Comparison of ENCODE assay signal across 8 cellular contexts in genomic region chr14:64914237-64914971, GRCh38. TPM values are rescaled to one million over a fixed set of nuclear protein-coding genes. Genes with fewer than 3 reads are reported as not detected.
DNase-seq lines count a peak whose midpoint lies in the region; ATAC-seq and TF ChIP-seq lines count a peak whose summit lies in the region.

Gene CHURC1, plus strand, starts transcription at chr14:64914455. Its CDS starts 41 bp downstream, at chr14:64914496.

- TF ChIP-seq CTCF in CD8-positive, alpha-beta T cell (IDR thresholded peaks at IDR 0.05): no peak
- TF ChIP-seq CTCF in lower lobe of right lung (IDR thresholded peaks at IDR 0.05): no peak

- H3K36me3 Mint-ChIP-seq in CD8-positive, alpha-beta T cell: peaks cover 36% of the 10 kb centered on the region

- peaks cover 47% of the 10 kb centered on the region for H3K4me1 Mint-ChIP-seq in CD8-positive, alpha-beta T cell (ENCODE audit: low read depth)

- H3K4me3 ChIP-seq in CD8-positive, alpha-beta T cell (ENCODE audit: low read depth, low read length): peak within 1 kb of the TSS; percentile 98
- H3K4me3 ChIP-seq in lower lobe of right lung: peak within 1 kb of the TSS; percentile 94

- H3K27me3 ChIP-seq in CD8-positive, alpha-beta T cell (ENCODE audit: insufficient read depth, low read length): no peaks in the 10 kb centered on the region
- H3K27me3 ChIP-seq in lower lobe of right lung (ENCODE audit: low read depth): no peaks in the 10 kb centered on the region

- intact Hi-C loops in CD8-positive, alpha-beta T cell (cut with DNase I, micrococcal nuclease): loop anchor here (1.0 to 10.0 kb wide), 10 partner anchors 14 to 1272 kb away; partner anchors contain the start of genes FNTB (in 2 of the 2), MAX (in 1 of the 2), MTHFD1 (in 1 of the 2) and RAB15 (in 1 of the 2)
- intact Hi-C loops in lower lobe of right lung (cut with DNase I): no loop called here

- peaks cover 42% of the 10 kb centered on the region for H3K4me1 ChIP-seq in CD8-positive, alpha-beta T cell (ENCODE audit: insufficient read depth, low read length)
- H3K4me1 ChIP-seq in lower lobe of right lung: peaks cover 45% of the 10 kb centered on the region

- peak; percentile 92 for ATAC-seq in CD8-positive, alpha-beta T cell
- ATAC-seq in GM19467 (IDR thresholded peaks at IDR 0.05; ENCODE audit: unreplicated experiment): peak; percentile 98
- peak; percentile 100 for ATAC-seq in lower lobe of right lung

- H3K9me3 Mint-ChIP-seq in CD8-positive, alpha-beta T cell: no peaks in the 10 kb centered on the region

- H3K27me3 Mint-ChIP-seq in CD8-positive, alpha-beta T cell (ENCODE audit: low read depth): no peaks in the 10 kb centered on the region

- CTCF ChIA-PET in CD8-positive, alpha-beta T cell (lab: Charles Lee): interaction anchor here (1.0 to 2.1 kb wide), 5 partner anchors 11 to 91 kb away, joined by 3 to 5 read pairs (median 4); no protein-coding TSS in a partner anchor

- no peaks in the 10 kb centered on the region for H3K36me3 ChIP-seq in CD8-positive, alpha-beta T cell (ENCODE audit: insufficient read depth, low read length)
- no peaks in the 10 kb centered on the region for H3K36me3 ChIP-seq in lower lobe of right lung

- H3K27ac ChIP-seq in CD8-positive, alpha-beta T cell (ENCODE audit: low read depth, low read length): peak within 1 kb of the TSS; percentile 99
- peak within 1 kb of the TSS; percentile 98 for H3K27ac ChIP-seq in lower lobe of right lung

- POLR2A ChIA-PET in CD8-positive, alpha-beta T cell (lab: Charles Lee): interaction anchor here (0.6 to 4.3 kb wide), 11 partner anchors 9 to 498 kb away, joined by 3 to 55 read pairs (median 4); partner anchors contain the start of genes FNTB, SPTB and ZBTB1

- H3K4me3 Mint-ChIP-seq in CD8-positive, alpha-beta T cell: peak within 1 kb of the TSS; percentile 85

- DNase-seq in CD8-positive, alpha-beta T cell: peak; percentile 91 to 98 (median 96)
- peak; percentile 95 for DNase-seq in HS-27A (ENCODE audit: low read depth)
- DNase-seq in NK-92 (lab: John Stamatoyannopoulos, UW; ENCODE audit: unreplicated experiment): peak; percentile 87
- peak; percentile 94 to 97 for DNase-seq in activated CD8-positive, alpha-beta memory T cell treated with anti-CD3 and anti-CD28 coated beads for 1 hour (ENCODE audit: extremely low read depth in 1 of 2, low read depth in 1 of 2)
- peak; percentile 97 for DNase-seq in effector CD4-positive, alpha-beta T cell
- DNase-seq in lower lobe of right lung: peak; percentile 99
- peak; percentile 94 to 98 (median 98) for DNase-seq in stimulated activated CD4-positive, alpha-beta T cell treated with anti-CD3 and anti-CD28 coated beads, TNF-alpha, amount 100 ng/mL, for 24 hours (ENCODE audit: low read depth in 3 of 3)

- peak within 1 kb of the TSS; percentile 91 for H3K27ac Mint-ChIP-seq in CD8-positive, alpha-beta T cell

- no peaks in the 10 kb centered on the region for H3K9me3 ChIP-seq in CD8-positive, alpha-beta T cell (ENCODE audit: low read length)
- no peaks in the 10 kb centered on the region for H3K9me3 ChIP-seq in lower lobe of right lung

RNA-seq across cellular contexts. Expression of gene CHURC1, which starts in this region (rescaled TPM):
- total RNA-seq in CD8-positive, alpha-beta T cell: 10 to 100 TPM; 43.9 to 46.7 TPM
- 72.6 TPM for total RNA-seq in lower lobe of right lung

Comparison
In these comparisons a context has a peak if more than half of its experiments do, and no peak if none do; other contexts are left out.
1. Peak in every context shown above with its lines: DNase-seq, ATAC-seq, H3K4me3 ChIP-seq and H3K27ac ChIP-seq.